ENCODE assay signal across 14 cellular contexts in the genomic region with DNA sequence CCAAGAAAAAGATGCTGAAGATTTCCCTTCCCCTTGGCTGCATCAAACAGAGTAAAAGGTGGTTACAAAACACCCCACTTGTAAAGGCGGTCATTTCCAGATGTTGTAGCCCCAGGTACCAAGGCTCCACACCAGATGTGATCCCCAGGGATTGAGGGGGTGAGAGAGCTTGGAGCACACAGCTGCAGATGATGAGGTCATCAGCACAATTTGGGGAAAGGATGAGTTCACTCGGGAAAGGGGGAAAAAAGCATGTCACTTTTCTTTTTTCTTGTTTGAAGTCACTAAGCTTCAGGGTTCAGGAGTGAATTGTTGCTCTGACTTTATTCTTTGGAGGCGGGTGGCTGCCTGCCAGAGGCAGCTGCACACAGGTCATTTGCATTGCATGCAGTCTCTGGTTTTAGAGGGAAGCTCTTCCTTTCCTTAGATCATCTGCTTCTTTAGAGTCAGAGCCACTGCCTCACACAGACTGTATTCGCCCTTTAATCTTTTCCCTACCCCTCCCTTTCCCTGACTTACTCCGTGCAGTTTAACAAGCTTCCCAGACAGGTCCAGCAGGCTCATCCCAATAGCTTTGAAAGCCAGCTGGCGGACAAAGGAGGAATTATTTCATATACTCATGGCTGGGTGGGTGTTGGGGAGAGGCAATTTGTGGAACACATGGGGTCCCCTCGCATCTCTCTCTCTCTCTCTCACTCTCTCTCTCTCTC.
A peak's percentile ranks its signal among the peaks of the same experiment; 100 is the strongest.
DNase-seq lines count a peak whose midpoint lies in the region; ATAC-seq and TF ChIP-seq lines count a peak whose summit lies in the region.
"Had no signal": no experiment of that assay in that cellular context is flagged by ENCODE, and none has a peak within 500 bp of the region (broad histone marks: within the 10 kb centered on the region; RNA-seq: fewer than 3 reads in every experiment).

No MANE protein-coding gene starts in this region.

- WGBS in esophagus, 2 donors: 32 to 34% methylated on average over 7 of the region's 7 CpGs
- WGBS in ovary, 3 donors: 42 to 44% (median 43%) methylated on average over 7 of the region's 7 CpGs

- no peaks in the 10 kb centered on the region for H3K9me3 ChIP-seq in esophagus (ENCODE audit: control insufficient read depth in 2 of 2, insufficient read depth in 1 of 2, low read depth in 1 of 2, low read length in 1 of 2)
- peaks cover 0 to 2% of the 10 kb centered on the region in 2 donors for H3K9me3 ChIP-seq in ovary
- H3K9me3 ChIP-seq: sigmoid colon had no signal

- H3K36me3 ChIP-seq in esophagus (ENCODE audit: control insufficient read depth in 2 of 2, insufficient read depth in 2 of 2, low read length in 1 of 2) (no peaks in the 10 kb centered on the region), ovary (no peaks in the 10 kb centered on the region)
- H3K36me3 ChIP-seq: sigmoid colon had no signal

- H3K27ac ChIP-seq in esophagus (ENCODE audit: low read depth in 2 of 2, low read length in 1 of 2): peak overlapping the region; percentile 55 to 89
- no peak overlapping the region for H3K27ac ChIP-seq in ovary
- H3K27ac ChIP-seq: sigmoid colon had no signal

- no peak for TF ChIP-seq POLR2A in ovary (IDR thresholded peaks at IDR 0.05)

- H3K27me3 ChIP-seq in esophagus (ENCODE audit: control insufficient read depth in 1 of 2, insufficient read depth in 2 of 2, low read length in 2 of 2) (no peaks in the 10 kb centered on the region), ovary (no peaks in the 10 kb centered on the region)
- H3K27me3 ChIP-seq: sigmoid colon had no signal

- intact Hi-C loops in ovary (cut with DNase I) (no loop called here), Right ventricle myocardium superior (cut with DNase I) (no loop called here)

- no peak for ATAC-seq in GM19467 (IDR thresholded peaks at IDR 0.05; ENCODE audit: unreplicated experiment)
- no peak for ATAC-seq in Right ventricle myocardium superior (ENCODE audit: poor library complexity)
- ATAC-seq: effector memory CD8-positive, alpha-beta T cell; Panc1 had no signal

- no peaks in the 10 kb centered on the region for H3K4me1 ChIP-seq in esophagus (ENCODE audit: control insufficient read depth in 2 of 2, insufficient read depth in 2 of 2, low read length in 1 of 2)
- no peaks in the 10 kb centered on the region for H3K4me1 ChIP-seq in ovary (ENCODE audit: insufficient read depth)

- TF ChIP-seq CTCF in ovary (IDR thresholded peaks at IDR 0.05): no peak

- TF ChIP-seq EP300 in ovary (IDR thresholded peaks at IDR 0.05): no peak

- DNase-seq in NCI-H146 (lab: John Stamatoyannopoulos, UW): peak; percentile 12
- no peak for DNase-seq in NCI-H146 treated with DMSO at 0.1 percent for 48 hours (lab: John Stamatoyannopoulos, UW; ENCODE audit: unreplicated experiment)
- DNase-seq in NAMALWA (ENCODE audit: low spot score): peak; percentile 61
- peak; percentile 19 for DNase-seq in retina
- DNase-seq in ovary: no peak
- no peak for DNase-seq in Right ventricle myocardium superior
- DNase-seq: 8988T; activated naive CD4-positive, alpha-beta T cell treated with anti-CD3 and anti-CD28 coated beads, Interleukin-2, amount 50 U/mL, for 16 hours; effector memory CD8-positive, alpha-beta T cell; KG1; sigmoid colon had no signal

- H3K4me3 ChIP-seq in esophagus (ENCODE audit: low read depth in 1 of 2, low read length in 2 of 2) (peak overlapping the region in 1 of 2 donors; percentile 13), ovary (no peak overlapping the region)
- H3K4me3 ChIP-seq: sigmoid colon had no signal

Comparison
In these comparisons a context has a peak if more than half of its experiments do, and no peak if none do; other contexts are left out.
1. DNase-seq: peak in NCI-H146 (single experiment), NAMALWA (single experiment) and retina (single experiment); none in NCI-H146 treated with DMSO at 0.1 percent for 48 hours (single experiment), ovary (0 of 5) and Right ventricle myocardium superior (single experiment).
2. H3K27ac ChIP-seq: peak in esophagus (2 of 2); none in ovary (0 of 2).